ENCODE assay signal across 1 cellular context in the genomic region with DNA sequence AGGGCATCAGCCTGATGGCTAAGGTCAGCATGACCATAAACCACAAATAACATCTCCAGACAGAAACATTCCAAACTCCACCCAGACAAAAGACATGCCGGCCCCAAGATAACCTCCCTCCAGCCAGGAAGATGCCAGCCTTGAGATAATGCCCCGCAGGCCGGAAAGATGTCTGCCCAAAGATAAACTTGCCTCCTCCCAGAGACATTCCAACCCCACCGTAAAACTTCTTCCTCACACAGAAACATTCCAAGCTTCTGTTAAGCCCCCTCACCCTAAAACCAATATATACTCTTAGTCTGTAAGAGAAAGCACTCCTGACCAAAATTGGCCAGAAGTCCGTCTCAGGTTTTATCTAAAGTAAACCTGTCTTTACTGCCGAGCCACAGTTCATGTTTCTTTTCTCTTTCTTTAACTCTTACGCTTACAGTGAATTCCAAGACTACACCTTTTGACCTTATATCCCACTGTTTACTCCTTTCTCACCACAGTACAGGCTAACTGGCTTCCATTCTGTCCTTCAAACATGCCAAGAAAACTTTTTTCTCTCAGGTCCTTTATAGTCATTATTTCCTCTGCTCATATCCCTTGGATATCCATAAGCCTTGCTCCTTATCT.
TF ChIP-seq lines count a peak whose summit lies in the region.

No MANE protein-coding gene starts in this region.

TF ChIP-seq in IMR-90, 13 proteins besides CTCF, POLR2A, EP300 and RAD21 (continued from another document):
- no peak for TF ChIP-seq ELK1 (IDR thresholded peaks at IDR 0.05; ENCODE audit: borderline replicate concordance, low read depth, low read length)
- TF ChIP-seq MAZ (IDR thresholded peaks at IDR 0.05; ENCODE audit: borderline replicate concordance, low read depth, low read length), result no peak
- no peak for TF ChIP-seq MAFK (IDR thresholded peaks at IDR 0.05; ENCODE audit: low read depth, low read length)
- no peak for TF ChIP-seq NFE2L2 (IDR thresholded peaks at IDR 0.05; ENCODE audit: low read depth, low read length)
- no peak for TF ChIP-seq RCOR1 (IDR thresholded peaks at IDR 0.05; ENCODE audit: insufficient replicate concordance, low read length)
